In genomic region chr21:40839551-40839950, GRCh38 we compare ENCODE assay signal across 26 cellular contexts. TPM values are rescaled to one million over a fixed set of nuclear protein-coding genes. Genes with fewer than 3 reads are reported as not detected.
"Had no signal": no experiment of that assay in that cellular context is flagged by ENCODE, and none has a peak within 500 bp of the region (broad histone marks: within the 10 kb centered on the region; RNA-seq: fewer than 3 reads in every experiment).

No MANE protein-coding gene starts in this region.

- DNase-seq: activated CD4-positive, alpha-beta T cell treated with anti-CD3 and anti-CD28 coated beads for 48 hours; activated CD4-positive, alpha-beta T cell treated with anti-CD3 and anti-CD28 coated beads, Interleukin-2, amount 50 U/mL, for 48 hours; activated CD4-positive, CD25-positive, alpha-beta regulatory T cell treated with anti-CD3 and anti-CD28 coated beads, Interleukin-2, amount 50 U/mL, for 72 hours; activated CD8-positive, alpha-beta memory T cell treated with anti-CD3 and anti-CD28 coated beads, Interleukin-2, amount 10 ng/mL, durations not matched to agents 7 days and 5 days; activated effector memory CD4-positive, alpha-beta T cell treated with anti-CD3 and anti-CD28 coated beads, Interleukin-2, amount 50 U/mL, for 16 hours; activated naive CD4-positive, alpha-beta T cell treated with Interleukin-2 at 50 U/mL for 16 hours; activated T-cell treated with anti-CD3 and anti-CD28 coated beads, Interleukin-2, amount 50 U/mL, for 24 hours; central memory CD4-positive, alpha-beta T cell; KG1; NCI-H146; NCI-H187 treated with DMSO at 0.1 percent for 48 hours; NCI-H2171; NCI-H226; NCI-H510A; NCI-H526 treated with DMSO at 0.1 percent for 48 hours; NCI-H82; NK-92 treated with Interleukin-12 subunit alpha and Interleukin-12 subunit beta, amount 100 ng/mL, for 24 hours; PC-9; SIG-M5; T-helper 17 cell; T-helper 9 cell had no signal

- H3K9me3 Mint-ChIP-seq: activated T-cell treated with anti-CD3 and anti-CD28 coated beads, Interleukin-2, amount 50 U/mL, for 24 hours; WTC11 had no signal

- H2AFZ ChIP-seq: PC-9 had no signal

- H3K4me3 ChIP-seq: breast epithelium, coronary artery, PC-9 had no signal

- H3K9me3 ChIP-seq: breast epithelium had no signal

- H3K27ac Mint-ChIP-seq: activated CD8-positive, alpha-beta memory T cell treated with anti-CD3 and anti-CD28 coated beads, Interleukin-2, amount 10 ng/mL, durations not matched to agents 7 days and 5 days; activated naive CD8-positive, alpha-beta T cell; activated T-cell treated with anti-CD3 and anti-CD28 coated beads, Interleukin-2, amount 50 U/mL, for 24 hours; T-helper 17 cell; WTC11 had no signal

- H3K4me2 ChIP-seq: PC-9 had no signal

- H3K4me3 Mint-ChIP-seq: activated CD8-positive, alpha-beta memory T cell treated with anti-CD3 and anti-CD28 coated beads, Interleukin-2, amount 10 ng/mL, durations not matched to agents 7 days and 5 days; activated naive CD8-positive, alpha-beta T cell; activated T-cell treated with anti-CD3 and anti-CD28 coated beads, Interleukin-2, amount 50 U/mL, for 24 hours; T-helper 17 cell; WTC11 had no signal

- H3K36me3 Mint-ChIP-seq: activated CD8-positive, alpha-beta memory T cell treated with anti-CD3 and anti-CD28 coated beads, Interleukin-2, amount 10 ng/mL, durations not matched to agents 7 days and 5 days; activated naive CD8-positive, alpha-beta T cell; WTC11 had no signal

- H3K27ac ChIP-seq: breast epithelium, coronary artery, PC-9 had no signal

- H3K4me1 ChIP-seq: breast epithelium had no signal

- ATAC-seq: activated CD8-positive, alpha-beta memory T cell treated with anti-CD3 and anti-CD28 coated beads, Interleukin-2, amount 10 ng/mL, durations not matched to agents 7 days and 5 days; T-helper 17 cell; WTC11 had no signal

- H3K4me1 Mint-ChIP-seq: activated CD8-positive, alpha-beta memory T cell treated with anti-CD3 and anti-CD28 coated beads, Interleukin-2, amount 10 ng/mL, durations not matched to agents 7 days and 5 days; T-helper 17 cell had no signal

- H3K36me3 ChIP-seq: breast epithelium had no signal

RNA-seq across cellular contexts. Expression of gene DSCAM, which starts 7.4 kb away (rescaled TPM):
- total RNA-seq: activated CD8-positive, alpha-beta memory T cell treated with anti-CD3 and anti-CD28 coated beads, Interleukin-2, amount 10 ng/mL, durations not matched to agents 7 days and 5 days; chondrocyte; PC-9; T-helper 17 cell had no signal
